ENCODE assay signal across 13 cellular contexts in the genomic region with DNA sequence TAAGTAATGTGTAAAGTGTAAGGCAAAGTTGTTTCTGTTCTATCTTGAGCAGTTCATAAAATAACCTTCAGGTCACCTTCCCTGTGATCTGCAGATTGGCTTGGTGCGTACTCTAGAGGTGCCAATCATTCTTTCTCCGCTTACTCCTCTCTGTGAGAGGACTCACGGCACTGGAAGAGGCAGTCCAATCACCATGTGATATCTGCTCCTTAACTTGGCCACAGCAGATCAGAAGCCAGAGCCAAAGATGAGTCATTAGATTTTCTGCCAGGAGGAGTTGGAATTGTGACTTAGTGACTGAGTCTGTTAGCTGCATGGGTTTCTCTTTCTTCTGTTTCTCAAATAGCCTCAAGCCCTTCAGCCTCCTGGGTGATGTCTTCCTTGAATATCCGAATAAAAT.
A peak's percentile ranks its signal among the peaks of the same experiment; 100 is the strongest.
DNase-seq lines count a peak whose midpoint lies in the region; ATAC-seq, FAIRE-seq and TF ChIP-seq lines count a peak whose summit lies in the region.
"Had no signal": no experiment of that assay in that cellular context is flagged by ENCODE, and none has a peak within 500 bp of the region (broad histone marks: within the 10 kb centered on the region; RNA-seq: fewer than 3 reads in every experiment).

No MANE protein-coding gene starts in this region.

- no peak overlapping the region for H3K27ac Mint-ChIP-seq in endothelial cell (ENCODE audit: unreplicated experiment)
- H3K27ac Mint-ChIP-seq: activated naive CD4-positive, alpha-beta T cell treated with anti-CD3 and anti-CD28 coated beads, Interleukin-2, amount 50 U/mL, for 24 hours had no signal

- H3K4me1 Mint-ChIP-seq in endothelial cell (ENCODE audit: unreplicated experiment), result peaks cover 5% of the 10 kb centered on the region

- H4K20me1 ChIP-seq in mammary epithelial cell (ENCODE audit: insufficient read depth, low read length) (no peaks in the 10 kb centered on the region), HepG2 (ENCODE audit: insufficient read depth, low read length) (no peaks in the 10 kb centered on the region)
- H4K20me1 ChIP-seq: BLaER1 had no signal

- no peaks in the 10 kb centered on the region for H3K36me3 ChIP-seq in left ventricle myocardium inferior
- no peaks in the 10 kb centered on the region for H3K36me3 ChIP-seq in mammary epithelial cell (ENCODE audit: insufficient read depth, low read length)
- H3K36me3 ChIP-seq in HepG2 (replicated peaks in 1 of 2; ENCODE audit: control insufficient read depth in 1 of 2, insufficient read depth in 2 of 2, low read length in 2 of 2), result no peaks in the 10 kb centered on the region
- H3K36me3 ChIP-seq: BLaER1, upper lobe of left lung had no signal

- TF ChIP-seq POLR2A in HepG2 (IDR thresholded peaks at IDR 0.05; ENCODE audit: insufficient read depth in 1 of 2, low read depth in 2 of 2, low read length in 2 of 2), result no peak

- dilution Hi-C loops in mammary epithelial cell (cut with HindIII; ENCODE audit: low sequenced_read_pairs), result no loop called here

- H3K4me3 ChIP-seq in left ventricle myocardium inferior (no peak overlapping the region), mammary epithelial cell (replicated peaks in 1 of 3; ENCODE audit: insufficient read depth in 1 of 3, low read depth in 2 of 3, low read length in 3 of 3) (no peak overlapping the region), HepG2 (replicated peaks in 1 of 3; ENCODE audit: insufficient read depth in 1 of 3, low read depth in 2 of 3, low read length in 3 of 3) (no peak overlapping the region)
- H3K4me3 ChIP-seq: BLaER1, upper lobe of left lung had no signal

- no peak overlapping the region for H3K4me3 Mint-ChIP-seq in endothelial cell (ENCODE audit: unreplicated experiment)
- H3K4me3 Mint-ChIP-seq: activated naive CD4-positive, alpha-beta T cell treated with anti-CD3 and anti-CD28 coated beads, Interleukin-2, amount 50 U/mL, for 24 hours had no signal

- H3K27ac ChIP-seq in left ventricle myocardium inferior (replicated peaks) (no peak overlapping the region), mammary epithelial cell (ENCODE audit: insufficient read depth, low read depth, low read length) (no peak overlapping the region), HepG2 (ENCODE audit: extremely low read length, insufficient read depth, low read length) (no peak overlapping the region)
- H3K27ac ChIP-seq: BLaER1, upper lobe of left lung, VCaP had no signal

- H3K9ac ChIP-seq in mammary epithelial cell (ENCODE audit: insufficient read depth, low read length), result no peak overlapping the region
- H3K9ac ChIP-seq in HepG2 (ENCODE audit: insufficient read depth, low read depth, low read length), result no peak overlapping the region
- H3K9ac ChIP-seq: BLaER1 had no signal

- no peaks in the 10 kb centered on the region for H3K36me3 Mint-ChIP-seq in endothelial cell (ENCODE audit: low read depth, unreplicated experiment)
- H3K36me3 Mint-ChIP-seq: activated naive CD4-positive, alpha-beta T cell treated with anti-CD3 and anti-CD28 coated beads, Interleukin-2, amount 50 U/mL, for 24 hours had no signal

- TF ChIP-seq EP300 in HepG2 (IDR thresholded peaks at IDR 0.05; ENCODE audit: low read depth in 2 of 2, low read length in 2 of 2) (no peak), HepG2 (CRISPR knock-in tag; IDR thresholded peaks at IDR 0.05; ENCODE audit: borderline replicate concordance) (no peak)

- H2AFZ ChIP-seq in mammary epithelial cell (ENCODE audit: low read depth, low read length) (peak overlapping the region; percentile 41), HepG2 (ENCODE audit: low read length) (no peak overlapping the region)

- no peak for TF ChIP-seq CTCF in left ventricle myocardium inferior (IDR thresholded peaks at IDR 0.05; ENCODE audit: borderline replicate concordance)
- TF ChIP-seq CTCF in mammary epithelial cell (conservative IDR thresholded peaks at IDR 0.05 in 1 of 2, IDR thresholded peaks at IDR 0.05 in 1 of 2; ENCODE audit: extremely low read depth in 1 of 2, insufficient read depth in 1 of 2, low read depth in 1 of 2, low read length in 2 of 2), result no peak
- no peak for TF ChIP-seq CTCF in HepG2 (CRISPR knock-in tag; IDR thresholded peaks at IDR 0.05)
- TF ChIP-seq CTCF in endothelial cell (IDR thresholded peaks at IDR 0.05; ENCODE audit: unreplicated experiment), result no peak

- TF ChIP-seq RAD21 in HepG2 (CRISPR knock-in tag; IDR thresholded peaks at IDR 0.05), result no peak

- peaks cover 15% of the 10 kb centered on the region for H3K4me1 ChIP-seq in left ventricle myocardium inferior
- H3K4me1 ChIP-seq in mammary epithelial cell (ENCODE audit: insufficient read depth, low read length), result peaks cover 12% of the 10 kb centered on the region
- 0 out of 2 replicates have a peak, but pooled peaks cover 8% of the 10 kb centered on the region for H3K4me1 ChIP-seq in HepG2 (ENCODE audit: insufficient read depth, low read length)

- in situ Hi-C loops in mammary epithelial cell (cut with MboI; ENCODE audit: low sequenced_read_pairs in 2 of 2) (no loop called here), HepG2 (cut with HindIII; ENCODE audit: extremely low pct_ligation_motif_present, low pct_unique_long_range_greater_than_20kb) (no loop called here)

- H3K9me3 Mint-ChIP-seq in endothelial cell (ENCODE audit: unreplicated experiment), result no peaks in the 10 kb centered on the region
- H3K9me3 Mint-ChIP-seq: activated naive CD4-positive, alpha-beta T cell treated with anti-CD3 and anti-CD28 coated beads, Interleukin-2, amount 50 U/mL, for 24 hours had no signal

- H3K27me3 Mint-ChIP-seq in endothelial cell (ENCODE audit: unreplicated experiment), result peaks cover 3% of the 10 kb centered on the region

- H3K9me3 ChIP-seq in left ventricle myocardium inferior (replicated peaks) (no peaks in the 10 kb centered on the region), mammary epithelial cell (replicated peaks; ENCODE audit: insufficient read depth, low read length) (no peaks in the 10 kb centered on the region), HepG2 (ENCODE audit: low read length) (no peaks in the 10 kb centered on the region)
- H3K9me3 ChIP-seq: BLaER1, upper lobe of left lung had no signal

- no peak for FAIRE-seq in HepG2 (lab: Jason Lieb, UNC)

- peak overlapping the region; percentile 56 for H3K4me2 ChIP-seq in mammary epithelial cell (ENCODE audit: insufficient read depth, low read depth, low read length)
- no peak overlapping the region for H3K4me2 ChIP-seq in HepG2 (ENCODE audit: low read depth, low read length)
- H3K4me2 ChIP-seq: BLaER1 had no signal

- POLR2A ChIA-PET in HepG2 (lab: Yijun Ruan, JAX), result no interaction called here

- intact Hi-C loops in Right ventricle myocardium superior (cut with DNase I), result no loop called here
- intact Hi-C loops in left ventricle myocardium inferior (cut with micrococcal nuclease), result no loop called here
- intact Hi-C loops in mammary epithelial cell (cut with micrococcal nuclease), result no loop called here
- intact Hi-C loops in HepG2 (cut with micrococcal nuclease; ENCODE audit: unreplicated experiment), result loop anchor here (5.0 kb wide), 1 partner anchor 260 kb away; no protein-coding TSS in a partner anchor

- H3K27me3 ChIP-seq in left ventricle myocardium inferior (ENCODE audit: low read depth) (no peaks in the 10 kb centered on the region), mammary epithelial cell (ENCODE audit: insufficient read depth, low read length) (no peaks in the 10 kb centered on the region), HepG2 (ENCODE audit: control insufficient read depth in 1 of 2, insufficient read depth in 2 of 2, low read length in 2 of 2) (peaks cover 2 to 10% of the 10 kb centered on the region in 2 experiments; a peak in 3 of 5 replicates)
- H3K27me3 ChIP-seq: BLaER1, upper lobe of left lung had no signal

- no peaks in the 10 kb centered on the region for H3K79me2 ChIP-seq in mammary epithelial cell (ENCODE audit: insufficient read depth, low read length)
- H3K79me2 ChIP-seq in HepG2 (ENCODE audit: insufficient read depth, low read length), result no peaks in the 10 kb centered on the region

- WGBS in mammary epithelial cell (ENCODE audit: low coverage, missing lambda C conversion rate), result 33% methylated on average over 4 of the region's 4 CpGs
- WGBS in HepG2 (ENCODE audit: low lambda C conversion rate), result 24% methylated on average over 4 of the region's 4 CpGs

- DNase-seq in Right ventricle myocardium superior (no peak), left ventricle myocardium inferior (no peak), mammary epithelial cell (peak; percentile 81), kidney glomerular epithelial cell (lab: John Stamatoyannopoulos, UW) (peak; percentile 18), HepG2 (ENCODE audit: low spot score) (no peak), endothelial cell (ENCODE audit: low spot score) (no peak), SKM-1 (lab: John Stamatoyannopoulos, UW; ENCODE audit: unreplicated experiment) (no peak)
- DNase-seq: NCI-H1694, upper lobe of left lung had no signal

- no TSS peak for BruUV-seq in mammary epithelial cell (replicated peaks; lab: Mats Ljungman, UMichigan)
- BruUV-seq in HepG2 (replicated peaks; lab: Mats Ljungman, UMichigan), result no TSS peak

- CTCF ChIA-PET in mammary epithelial cell (lab: Charles Lee; ENCODE audit: low non-redundant PET) (no interaction called here), HepG2 (lab: Yijun Ruan, JAX; ENCODE audit: low intra/inter-chr PET ratio, low total read pairs) (no interaction called here)

- ATAC-seq in Right ventricle myocardium superior (ENCODE audit: poor library complexity), result peak; percentile 80
- no peak for ATAC-seq in HepG2
- no peak for ATAC-seq in HG03097 (IDR thresholded peaks at IDR 0.05; ENCODE audit: low FRiP score, unreplicated experiment)

TF ChIP-seq in HepG2, 621 proteins besides CTCF, POLR2A, EP300 and RAD21 (continues in another document):
- TF ChIP-seq ZNF883 (CRISPR knock-in tag; IDR thresholded peaks at IDR 0.05; ENCODE audit: not compliant biosample characterization), result no peak
- no peak for TF ChIP-seq MYC (CRISPR knock-in tag; IDR thresholded peaks at IDR 0.05; ENCODE audit: borderline replicate concordance)
- TF ChIP-seq, protein P1, sequence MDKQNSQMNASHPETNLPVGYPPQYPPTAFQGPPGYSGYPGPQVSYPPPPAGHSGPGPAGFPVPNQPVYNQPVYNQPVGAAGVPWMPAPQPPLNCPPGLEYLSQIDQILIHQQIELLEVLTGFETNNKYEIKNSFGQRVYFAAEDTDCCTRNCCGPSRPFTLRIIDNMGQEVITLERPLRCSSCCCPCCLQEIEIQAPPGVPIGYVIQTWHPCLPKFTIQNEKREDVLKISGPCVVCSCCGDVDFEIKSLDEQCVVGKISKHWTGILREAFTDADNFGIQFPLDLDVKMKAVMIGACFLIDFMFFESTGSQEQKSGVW (CRISPR knock-in tag; IDR thresholded peaks at IDR 0.05; ENCODE audit: borderline replicate concordance), result no peak
- TF ChIP-seq, protein P2, sequence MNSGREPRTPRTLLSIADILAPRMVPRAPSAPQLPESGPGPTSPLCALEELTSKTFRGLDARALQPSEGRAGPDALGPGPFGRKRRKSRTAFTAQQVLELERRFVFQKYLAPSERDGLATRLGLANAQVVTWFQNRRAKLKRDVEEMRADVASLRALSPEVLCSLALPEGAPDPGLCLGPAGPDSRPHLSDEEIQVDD (CRISPR knock-in tag; IDR thresholded peaks at IDR 0.05; ENCODE audit: borderline replicate concordance), result no peak
- no peak for TF ChIP-seq TCF12 (IDR thresholded peaks at IDR 0.05)
- TF ChIP-seq TCF12 (CRISPR knock-in tag; IDR thresholded peaks at IDR 0.05), result no peak
- no peak for TF ChIP-seq ZNF768 (CRISPR knock-in tag; IDR thresholded peaks at IDR 0.05)
- TF ChIP-seq ASH2L (IDR thresholded peaks at IDR 0.05; ENCODE audit: insufficient read length, low read depth, low read length), result no peak

Comparison
In these comparisons a context has a peak if more than half of its experiments do, and no peak if none do; other contexts are left out.
1. DNase-seq: peak in mammary epithelial cell (single experiment) and kidney glomerular epithelial cell (single experiment); none in Right ventricle myocardium superior (single experiment), left ventricle myocardium inferior (single experiment), HepG2 (single experiment), endothelial cell (single experiment) and SKM-1 (single experiment).